21 cellular contexts compared by ENCODE assay signal in genomic region chr3:70808881-70809280, GRCh38.
"Had no signal": no experiment of that assay in that cellular context is flagged by ENCODE, and none has a peak within 500 bp of the region (broad histone marks: within the 10 kb centered on the region; RNA-seq: fewer than 3 reads in every experiment).

No MANE protein-coding gene starts in this region.

- H3K27me3 ChIP-seq: colonic mucosa, esophagus muscularis mucosa, gastrocnemius medialis, heart right ventricle, left lung had no signal

- ATAC-seq: effector memory CD8-positive, alpha-beta T cell; gastrocnemius medialis; heart right ventricle; left cardiac atrium; left lung; left ventricle myocardium superior; lower lobe of right lung; mucosa of descending colon had no signal

- H3K4me1 ChIP-seq: colonic mucosa, gastrocnemius medialis, left lung, lower lobe of right lung had no signal

- DNase-seq: cerebellar nuclear complex; colonic mucosa; cortex of kidney; effector CD8-positive, alpha-beta T cell; effector memory CD8-positive, alpha-beta T cell; endodermal cell; foreskin melanocyte; gastrocnemius medialis; glutamatergic neuron; head of caudate nucleus; heart right ventricle; hippocampal formation; left cardiac atrium; left lung; left ventricle myocardium superior; lower lobe of right lung; mesenchymal stem cell; mucosa of descending colon had no signal

- H3K27ac ChIP-seq: colonic mucosa, esophagus muscularis mucosa, gastrocnemius medialis, heart right ventricle, left lung, lower lobe of right lung had no signal

- FAIRE-seq: islet of Langerhans, keratinocyte had no signal

- H3K9me3 ChIP-seq: colonic mucosa, esophagus muscularis mucosa, gastrocnemius medialis, left lung, lower lobe of right lung, mucosa of descending colon had no signal

- H3K36me3 ChIP-seq: colonic mucosa, esophagus muscularis mucosa, gastrocnemius medialis, heart right ventricle, left lung, lower lobe of right lung had no signal

- H3K4me3 ChIP-seq: colonic mucosa, esophagus muscularis mucosa, gastrocnemius medialis, heart right ventricle, left lung, lower lobe of right lung, mucosa of descending colon had no signal
